ENCODE assay signal across 9 cellular contexts in genomic region chr6:10413850-10414765, GRCh38. TPM values are rescaled to one million over a fixed set of nuclear protein-coding genes. Genes with fewer than 3 reads are reported as not detected.
DNase-seq lines count a peak whose midpoint lies in the region; ATAC-seq, FAIRE-seq and TF ChIP-seq lines count a peak whose summit lies in the region.
"Had no signal": no experiment of that assay in that cellular context is flagged by ENCODE, and none has a peak within 500 bp of the region (broad histone marks: within the 10 kb centered on the region; RNA-seq: fewer than 3 reads in every experiment).

No MANE protein-coding gene starts in this region.

- no peak for TF ChIP-seq CTCF in endothelial cell (IDR thresholded peaks at IDR 0.05; ENCODE audit: unreplicated experiment)
- TF ChIP-seq CTCF in colonic mucosa (IDR thresholded peaks at IDR 0.05): no peak
- TF ChIP-seq CTCF in D721Med (IDR thresholded peaks at IDR 0.05; ENCODE audit: insufficient read depth, missing control alignments): no peak

- no peaks in the 10 kb centered on the region for H3K36me3 Mint-ChIP-seq in endothelial cell (ENCODE audit: low read depth, unreplicated experiment)

- H3K9ac ChIP-seq in colonic mucosa (ENCODE audit: low read depth in 2 of 2, low read length in 2 of 2): no peak overlapping the region

- H3K27me3 Mint-ChIP-seq in endothelial cell (ENCODE audit: unreplicated experiment): peaks cover 52% of the 10 kb centered on the region

- DNase-seq in NCI-H2227 (lab: John Stamatoyannopoulos, UW; ENCODE audit: unreplicated experiment) (peak; percentile 29), NCI-H2227 treated with DMSO at 0.1 percent for 48 hours (lab: John Stamatoyannopoulos, UW) (no peak), NCI-H524 treated with DMSO at 0.1 percent for 48 hours (lab: John Stamatoyannopoulos, UW) (peak; percentile 13), endothelial cell (ENCODE audit: low spot score) (no peak), retina (peak; percentile 69), colonic mucosa (no peak), D721Med (ENCODE audit: insufficient read length, low spot score) (no peak)

- FAIRE-seq in D721Med (lab: Jason Lieb, UNC): no peak

- H3K4me3 ChIP-seq in colonic mucosa: no peak overlapping the region
- H3K4me3 ChIP-seq: mucosa of descending colon had no signal

- H3K4me1 ChIP-seq in colonic mucosa: peaks cover 7% of the 10 kb centered on the region

- H3K4me1 Mint-ChIP-seq in endothelial cell (ENCODE audit: unreplicated experiment): peaks cover 66% of the 10 kb centered on the region

- ATAC-seq in HG03095 (IDR thresholded peaks at IDR 0.05; ENCODE audit: unreplicated experiment): no peak
- ATAC-seq: mucosa of descending colon had no signal

- no peaks in the 10 kb centered on the region for H3K36me3 ChIP-seq in colonic mucosa

- H3K27ac ChIP-seq in colonic mucosa: no peak overlapping the region

- H3K4me3 Mint-ChIP-seq in endothelial cell (ENCODE audit: unreplicated experiment): peak overlapping the region; percentile 27

- no peaks in the 10 kb centered on the region for H3K9me3 Mint-ChIP-seq in endothelial cell (ENCODE audit: unreplicated experiment)

- H3K27ac Mint-ChIP-seq in endothelial cell (ENCODE audit: unreplicated experiment): no peak overlapping the region

- H3K9me3 ChIP-seq in colonic mucosa: no peaks in the 10 kb centered on the region
- H3K9me3 ChIP-seq: mucosa of descending colon had no signal

- intact Hi-C loops in colonic mucosa (cut with DNase I): no loop called here

- peaks cover 97% of the 10 kb centered on the region for H3K27me3 ChIP-seq in colonic mucosa

RNA-seq across cellular contexts. Expression of gene TFAP2A, which starts 0.8 kb away (rescaled TPM):
- 0.31 TPM for total RNA-seq in endothelial cell (ENCODE audit: unreplicated experiment)
- under 1 TPM; 0.27 to 0.99 TPM for total RNA-seq in colonic mucosa

Comparison
In these comparisons a context has a peak if more than half of its experiments do, and no peak if none do; other contexts are left out.
1. DNase-seq: peak in NCI-H2227 (single experiment), NCI-H524 treated with DMSO at 0.1 percent for 48 hours (single experiment) and retina (single experiment); none in NCI-H2227 treated with DMSO at 0.1 percent for 48 hours (single experiment), endothelial cell (single experiment), colonic mucosa (single experiment) and D721Med (single experiment).